Comparison of ENCODE assay signal across 33 cellular contexts in the genomic region with DNA sequence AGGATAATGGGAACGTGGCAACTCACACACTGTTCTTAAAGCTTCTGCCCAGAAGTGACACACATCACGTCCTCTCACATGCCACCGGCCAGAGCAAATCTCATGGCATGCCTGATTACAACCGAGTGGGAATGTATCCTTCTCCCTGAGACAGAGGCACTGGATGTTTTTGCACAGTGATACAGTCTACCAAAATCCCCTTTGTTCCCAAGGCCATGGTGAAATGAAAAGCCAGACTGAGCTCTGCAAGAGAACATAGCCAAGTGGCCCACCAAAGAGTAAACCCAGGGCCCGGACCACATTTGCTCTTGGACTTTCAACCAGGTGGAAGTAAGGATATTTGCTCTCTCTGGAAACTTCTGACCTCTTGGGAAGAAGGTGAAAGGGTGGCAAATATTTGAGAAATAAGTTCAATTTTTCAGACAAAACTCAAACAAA.
DNase-seq lines count a peak whose midpoint lies in the region; ATAC-seq, FAIRE-seq and TF ChIP-seq lines count a peak whose summit lies in the region.
"Had no signal": no experiment of that assay in that cellular context is flagged by ENCODE, and none has a peak within 500 bp of the region (broad histone marks: within the 10 kb centered on the region; RNA-seq: fewer than 3 reads in every experiment).

No MANE protein-coding gene starts in this region.

- H3K4ac ChIP-seq in H1 (replicated peaks; ENCODE audit: insufficient read length, low read depth, low read length): no peak overlapping the region

- H3K36me3 ChIP-seq in HepG2 (replicated peaks in 1 of 2; ENCODE audit: control insufficient read depth in 1 of 2, insufficient read depth in 2 of 2, low read length in 2 of 2): no peaks in the 10 kb centered on the region
- no peaks in the 10 kb centered on the region for H3K36me3 ChIP-seq in right lobe of liver
- no peaks in the 10 kb centered on the region; a peak in 1 of 8 replicates for H3K36me3 ChIP-seq in H1 (ENCODE audit: control insufficient read depth in 2 of 4, insufficient read depth in 4 of 4, low read length in 3 of 4)
- no peaks in the 10 kb centered on the region for H3K36me3 ChIP-seq in osteoblast (ENCODE audit: insufficient read depth, low read length)
- H3K36me3 ChIP-seq: BE2C; BLaER1; BLaER1 treated with 17β-estradiol and CSF1 and Interleukin-3, amounts not matched to agents 10 nM and 100 nM had no signal

- DNase-seq in HepG2 (ENCODE audit: low spot score) (peak; percentile 87), right lobe of liver (no peak), H1 (ENCODE audit: low read depth in 1 of 2, low spot score in 2 of 2) (no peak), osteoblast (ENCODE audit: insufficient read length, low spot score, missing footprints) (no peak)
- DNase-seq in activated CD4-positive, alpha-beta T cell treated with anti-CD3 and anti-CD28 coated beads, Interleukin-2, amount 50 U/mL, for 4 hours: no peak
- DNase-seq: 8988T; ACHN; AML-193; BE2C; C1 segment of cervical spinal cord; Caco-2; Calu3; CD4-positive, alpha-beta memory T cell; CD4-positive, alpha-beta T cell; CD4-positive, CD25-positive, alpha-beta regulatory T cell; CD8-positive, alpha-beta memory T cell; CD8-positive, alpha-beta T cell; COR-L47; DMS 273 treated with DMSO at 0.1 percent for 48 hours; DMS153; DMS53; DMS79; DMS79 treated with DMSO at 0.1 percent for 48 hours; DND-41; EL had no signal

- H4K91ac ChIP-seq in H1 (replicated peaks; ENCODE audit: insufficient read length, low read length): no peak overlapping the region

- BruUV-seq in HepG2 (replicated peaks; lab: Mats Ljungman, UMichigan): no TSS peak

- 0 out of 6 replicates have a peak overlapping the region, but pooled peaks of 1 of the 3 experiments have one; percentile 13 for H3K4me3 ChIP-seq in HepG2 (replicated peaks in 1 of 3; ENCODE audit: insufficient read depth in 1 of 3, low read depth in 2 of 3, low read length in 3 of 3)
- no peak overlapping the region for H3K4me3 ChIP-seq in right lobe of liver
- H3K4me3 ChIP-seq in H1 (ENCODE audit: extremely low read depth in 1 of 4, insufficient read depth in 2 of 4, low read depth in 3 of 4, low read length in 4 of 4): no peak overlapping the region
- no peak overlapping the region for H3K4me3 ChIP-seq in osteoblast (ENCODE audit: insufficient read depth, low read length)
- H3K4me3 ChIP-seq: A549; BLaER1; BLaER1 treated with 17β-estradiol and CSF1 and Interleukin-3, amounts not matched to agents 10 nM and 100 nM had no signal

- H3K4me1 ChIP-seq in HepG2 (ENCODE audit: insufficient read depth, low read length) (peaks cover 49% of the 10 kb centered on the region), right lobe of liver (no peaks in the 10 kb centered on the region), H1 (replicated peaks in 1 of 4; ENCODE audit: control insufficient read depth in 3 of 4, insufficient read depth in 4 of 4, low read length in 3 of 4) (peaks cover 0 to 9% (median 0%) of the 10 kb centered on the region in 4 experiments; a peak in 1 of 7 replicates), osteoblast (ENCODE audit: insufficient read depth, low read length) (peaks cover 12% of the 10 kb centered on the region)
- H3K4me1 ChIP-seq: A549; BE2C; BLaER1; BLaER1 treated with 17β-estradiol and CSF1 and Interleukin-3, amounts not matched to agents 10 nM and 100 nM; Caco-2 had no signal

- TF ChIP-seq POLR2A in HepG2 (IDR thresholded peaks at IDR 0.05; ENCODE audit: insufficient read depth in 1 of 2, low read depth in 2 of 2, low read length in 2 of 2) (no peak), right lobe of liver (IDR thresholded peaks at IDR 0.05) (no peak), H1 (IDR thresholded peaks at IDR 0.05; ENCODE audit: control extremely low read depth in 1 of 2, low read depth in 2 of 2, low read length in 2 of 2) (no peak)

- no peak overlapping the region for H2AK5ac ChIP-seq in H1 (ENCODE audit: low read depth, low read length)

- H3K4me2 ChIP-seq in HepG2 (ENCODE audit: low read depth, low read length) (peak overlapping the region; percentile 60), H1 (ENCODE audit: insufficient read depth in 1 of 2, low read depth in 2 of 2, low read length in 2 of 2) (no peak overlapping the region), osteoblast (ENCODE audit: insufficient read depth, low read length) (no peak overlapping the region)
- H3K4me2 ChIP-seq: A549; BLaER1; BLaER1 treated with 17β-estradiol and CSF1 and Interleukin-3, amounts not matched to agents 10 nM and 100 nM had no signal

- H3K79me2 ChIP-seq in HepG2 (ENCODE audit: insufficient read depth, low read length) (no peaks in the 10 kb centered on the region), H1 (ENCODE audit: control insufficient read depth in 1 of 2, insufficient read depth in 2 of 2, low read length in 2 of 2) (no peaks in the 10 kb centered on the region), osteoblast (ENCODE audit: insufficient read depth, low read length) (no peaks in the 10 kb centered on the region)

- no peak overlapping the region for H3K23ac ChIP-seq in H1 (ENCODE audit: insufficient read length)

- H2BK5ac ChIP-seq in H1 (ENCODE audit: low read depth, low read length): no peak overlapping the region

- CTCF ChIA-PET in HepG2 (lab: Yijun Ruan, JAX; ENCODE audit: low intra/inter-chr PET ratio, low total read pairs): no interaction called here
- CTCF ChIA-PET in H1 (lab: Charles Lee; ENCODE audit: partially characterized antibody): interaction anchor here (1.1 to 1.3 kb wide), 2 partner anchors 26 to 101 kb away, joined by 3 read pairs; no protein-coding TSS in a partner anchor

- no peak; the same call in 1 of the 2 replicates for TF ChIP-seq CTCF in HepG2 (CRISPR knock-in tag; IDR thresholded peaks at IDR 0.05)
- TF ChIP-seq CTCF in right lobe of liver (IDR thresholded peaks at IDR 0.05): no peak
- no peak for TF ChIP-seq CTCF in H1 (IDR thresholded peaks at IDR 0.05; ENCODE audit: control extremely low read depth in 1 of 3, insufficient read depth in 1 of 3, low read depth in 1 of 3, low read length in 3 of 3)
- no peak for TF ChIP-seq CTCF in osteoblast (IDR thresholded peaks at IDR 0.05; ENCODE audit: extremely low read depth, low read depth, low read length)

- no peak overlapping the region for H2BK15ac ChIP-seq in H1 (ENCODE audit: low read length)

- H3K79me1 ChIP-seq in H1 (ENCODE audit: low read depth, low read length): no peaks in the 10 kb centered on the region

- POLR2A ChIA-PET in HepG2 (lab: Yijun Ruan, JAX) (interaction anchor here (0.8 to 1.4 kb wide), 4 partner anchors 24 to 186 kb away, joined by 6 to 7 read pairs (median 6); a partner anchor contains a TSS), H1 (lab: Charles Lee; ENCODE audit: partially characterized antibody) (no interaction called here)

- H3K14ac ChIP-seq in H1 (ENCODE audit: insufficient read length): no peak overlapping the region

- FAIRE-seq in HepG2 (lab: Jason Lieb, UNC) (peak; percentile 77), H1 (lab: Jason Lieb, UNC) (no peak)
- FAIRE-seq: A204.1, A549, D721Med had no signal

- H4K20me1 ChIP-seq in HepG2 (ENCODE audit: insufficient read depth, low read length) (no peaks in the 10 kb centered on the region), H1 (replicated peaks in 1 of 2; ENCODE audit: control insufficient read depth in 1 of 2, insufficient read depth in 2 of 2, low read length in 2 of 2) (no peaks in the 10 kb centered on the region), osteoblast (ENCODE audit: insufficient read depth, low read length) (no peaks in the 10 kb centered on the region)
- H4K20me1 ChIP-seq: BLaER1; BLaER1 treated with 17β-estradiol and CSF1 and Interleukin-3, amounts not matched to agents 10 nM and 100 nM had no signal

- H3K9ac ChIP-seq in HepG2 (ENCODE audit: insufficient read depth, low read depth, low read length) (0 out of 2 replicates have a peak overlapping the region, but pooled peaks have one; percentile 33), H1 (replicated peaks in 1 of 4; ENCODE audit: extremely low read depth in 1 of 4, low read depth in 3 of 4, low read length in 3 of 4) (0 out of 7 replicates have a peak overlapping the region, but pooled peaks of 1 of the 4 experiments have one; percentile 6)
- H3K9ac ChIP-seq: BLaER1; BLaER1 treated with 17β-estradiol and CSF1 and Interleukin-3, amounts not matched to agents 10 nM and 100 nM had no signal

- in situ Hi-C loops in HepG2 (cut with HindIII; ENCODE audit: extremely low pct_ligation_motif_present, low pct_unique_long_range_greater_than_20kb): no loop called here

- H3K23me2 ChIP-seq in H1 (ENCODE audit: low read depth, low read length): no peaks in the 10 kb centered on the region

- H4K5ac ChIP-seq in H1 (ENCODE audit: insufficient read length, low read depth, low read length): no peak overlapping the region

- H2BK120ac ChIP-seq in H1 (replicated peaks; ENCODE audit: low read depth, low read length): no peak overlapping the region

- peaks cover 10% of the 10 kb centered on the region; the same call in 1 of the 2 replicates for H3K9me3 ChIP-seq in HepG2 (ENCODE audit: low read length)
- no peaks in the 10 kb centered on the region for H3K9me3 ChIP-seq in right lobe of liver
- H3K9me3 ChIP-seq in H1 (ENCODE audit: insufficient read depth in 2 of 2, low read depth in 1 of 2, low read length in 1 of 2): peaks cover 0 to 3% of the 10 kb centered on the region in 2 experiments; a peak in 1 of 4 replicates
- no peaks in the 10 kb centered on the region for H3K9me3 ChIP-seq in osteoblast (ENCODE audit: low read depth, low read length)
- H3K9me3 ChIP-seq: A549, BE2C, BLaER1, Caco-2 had no signal

- peak in 1 of 2 experiments; percentile 95; a peak in 2 of 4 replicates for TF ChIP-seq EP300 in HepG2 (IDR thresholded peaks at IDR 0.05; ENCODE audit: low read depth in 2 of 2, low read length in 2 of 2)
- TF ChIP-seq EP300 in HepG2 (CRISPR knock-in tag; IDR thresholded peaks at IDR 0.05; ENCODE audit: borderline replicate concordance): peak; percentile 48; the same call in 1 of the 2 replicates
- TF ChIP-seq EP300 in H1 (IDR thresholded peaks at IDR 0.05; ENCODE audit: borderline replicate concordance in 1 of 2, low read depth in 2 of 2, low read length in 2 of 2): no peak

- 15% methylated on average over 2 of the region's 5 CpGs for WGBS in HepG2 (ENCODE audit: low lambda C conversion rate)
- WGBS in right lobe of liver (ENCODE audit: insufficient coverage, low coverage, low lambda C conversion rate, missing lambda C conversion rate): 63% methylated on average over 4 of the region's 5 CpGs
- WGBS in H1 (ENCODE audit: extremely low coverage in 1 of 2, insufficient coverage in 1 of 2, insufficient read length in 1 of 2, insufficient replicate concordance in 2 of 2, low coverage in 1 of 2, low lambda C conversion rate in 2 of 2, missing lambda C conversion rate in 1 of 2), 2 experiments: 91% methylated on average over 5 of the region's 5 CpGs; no CpG with 5 or more reads in 1 of the 2 experiments

- H3K27me3 ChIP-seq in HepG2 (ENCODE audit: control insufficient read depth in 1 of 2, insufficient read depth in 2 of 2, low read length in 2 of 2): no peaks in the 10 kb centered on the region
- no peaks in the 10 kb centered on the region for H3K27me3 ChIP-seq in right lobe of liver
- H3K27me3 ChIP-seq in H1 (replicated peaks in 1 of 4; ENCODE audit: control insufficient read depth in 3 of 4, extremely low read depth in 1 of 4, insufficient read depth in 3 of 4, low read length in 3 of 4): no peaks in the 10 kb centered on the region
- H3K27me3 ChIP-seq in osteoblast (ENCODE audit: insufficient read depth, low read length): no peaks in the 10 kb centered on the region
- H3K27me3 ChIP-seq: BE2C; BLaER1; BLaER1 treated with 17β-estradiol and CSF1 and Interleukin-3, amounts not matched to agents 10 nM and 100 nM had no signal

- H2BK20ac ChIP-seq in H1 (ENCODE audit: low read length): no peak overlapping the region

- H3K18ac ChIP-seq in H1 (ENCODE audit: extremely low read depth, low read length): no peak overlapping the region

- no peak overlapping the region for H4K8ac ChIP-seq in H1 (ENCODE audit: extremely low read depth, insufficient read depth, low read length)

- H2BK12ac ChIP-seq in H1 (ENCODE audit: low read depth, low read length): no peak overlapping the region

- TF ChIP-seq RAD21 in HepG2 (CRISPR knock-in tag; IDR thresholded peaks at IDR 0.05) (no peak), H1 (IDR thresholded peaks at IDR 0.05 in 1 of 2, conservative IDR thresholded peaks at IDR 0.05 in 1 of 2; ENCODE audit: low read depth in 2 of 2, low read length in 2 of 2) (no peak)

- H2AFZ ChIP-seq in HepG2 (ENCODE audit: low read length) (peak overlapping the region; percentile 71), H1 (ENCODE audit: low read length) (0 out of 2 replicates have a peak overlapping the region, but pooled peaks have one; percentile 82), osteoblast (ENCODE audit: low read length) (peak overlapping the region; percentile 30)

- intact Hi-C loops in HepG2 (cut with micrococcal nuclease; ENCODE audit: unreplicated experiment): loop anchor here (1.0 kb wide), 1 partner anchor 31 kb away; no protein-coding TSS in a partner anchor
- intact Hi-C loops in right lobe of liver (cut with DNase I): no loop called here

- ATAC-seq in HepG2 (peak; percentile 99), right lobe of liver (no peak), GM19324 (IDR thresholded peaks at IDR 0.05; ENCODE audit: low FRiP score, unreplicated experiment) (no peak)
- ATAC-seq: A549; CD8-positive, alpha-beta T cell had no signal

- H3K27ac ChIP-seq in HepG2 (ENCODE audit: extremely low read length, insufficient read depth, low read length): peak overlapping the region; percentile 80
- H3K27ac ChIP-seq in right lobe of liver: no peak overlapping the region
- H3K27ac ChIP-seq in H1 (ENCODE audit: low read depth, low read length): no peak overlapping the region
- no peak overlapping the region for H3K27ac ChIP-seq in osteoblast (ENCODE audit: low read depth, low read length)
- H3K27ac ChIP-seq: 22Rv1; A549; BLaER1; BLaER1 treated with 17β-estradiol and CSF1 and Interleukin-3, amounts not matched to agents 10 nM and 100 nM; C4-2B had no signal

- no peak overlapping the region for H3K56ac ChIP-seq in H1 (replicated peaks; ENCODE audit: insufficient read length, low read depth, low read length)

Comparison
In these comparisons a context has a peak if more than half of its experiments do, and no peak if none do; other contexts are left out.
1. H2AFZ ChIP-seq: peak in every context shown above with its lines; median percentile 82 in H1; 71 in HepG2; 30 in osteoblast.